In the genomic region with DNA sequence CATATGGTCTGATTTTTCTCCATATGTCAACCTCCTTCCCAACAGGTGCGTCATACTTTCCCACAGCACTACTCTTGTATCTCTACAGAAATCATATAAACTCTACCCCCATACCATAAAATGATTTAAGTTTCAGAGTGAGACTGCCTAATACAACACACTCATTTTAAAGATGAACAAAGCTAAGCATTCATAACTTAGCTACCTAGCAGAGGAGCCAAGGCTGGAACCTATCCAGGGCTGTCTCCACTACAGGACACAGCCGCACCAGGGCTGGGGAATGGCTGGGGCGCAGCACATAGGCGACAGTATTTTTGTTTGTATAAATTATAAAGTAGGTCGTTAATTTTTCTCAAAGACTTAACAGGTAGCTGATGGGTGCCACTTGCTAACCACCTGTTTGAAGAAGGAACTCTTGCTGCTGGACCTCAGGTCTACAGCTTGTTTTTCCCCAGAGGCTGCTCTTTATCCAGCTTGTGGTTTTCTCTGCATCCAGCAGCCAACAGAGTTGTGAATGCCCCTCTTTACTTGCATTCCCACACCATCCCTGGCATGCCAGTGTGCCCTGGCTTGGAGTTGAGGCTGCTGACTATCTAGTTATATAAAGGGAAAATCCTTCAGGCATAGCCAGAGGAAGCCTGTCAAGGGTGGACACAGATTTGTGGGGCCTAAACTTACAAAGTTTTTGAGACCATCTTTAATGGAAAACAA, we compare ENCODE assay signal across 24 cellular contexts.
DNase-seq lines count a peak whose midpoint lies in the region; TF ChIP-seq lines count a peak whose summit lies in the region.
"Had no signal": no experiment of that assay in that cellular context is flagged by ENCODE, and none has a peak within 500 bp of the region (broad histone marks: within the 10 kb centered on the region; RNA-seq: fewer than 3 reads in every experiment).

No MANE protein-coding gene starts in this region.

- H3K27ac ChIP-seq in HEK293 (ENCODE audit: extremely low read depth, low read depth, low read length) (no peak overlapping the region; the same call in 1 of the 2 replicates), sigmoid colon (peak overlapping the region in 3 of 4 donors; percentile 24 to 57 (median 54))
- H3K27ac ChIP-seq: BLaER1 treated with 17β-estradiol and CSF1 and Interleukin-3, amounts not matched to agents 10 nM and 100 nM; coronary artery; epithelial cell of prostate; psoas muscle had no signal

- no peaks in the 10 kb centered on the region for H3K27me3 ChIP-seq in sigmoid colon

- H3K4me1 ChIP-seq in HEK293 (ENCODE audit: control insufficient read depth, insufficient read depth, low read length) (peaks cover 23% of the 10 kb centered on the region), sigmoid colon (peaks cover 0 to 34% (median 22%) of the 10 kb centered on the region in 4 donors)

- TF ChIP-seq POLR2A in sigmoid colon (IDR thresholded peaks at IDR 0.05), result no peak

- H3K9me3 ChIP-seq in HEK293 (ENCODE audit: control insufficient read depth, insufficient read depth, low read depth, low read length) (no peaks in the 10 kb centered on the region), sigmoid colon (no peaks in the 10 kb centered on the region)
- H3K9me3 ChIP-seq: psoas muscle had no signal

- DNase-seq in RPMI7951 (ENCODE audit: low read depth) (peak; percentile 32), foreskin melanocyte (peak; percentile 65), sigmoid colon (peak; percentile 82), HEK293T (ENCODE audit: extremely low spot score) (no peak), NCI-H345 treated with DMSO at 0.1 percent for 48 hours (lab: John Stamatoyannopoulos, UW; ENCODE audit: unreplicated experiment) (no peak), activated gamma-delta T cell (lab: John Stamatoyannopoulos, UW) (no peak)
- DNase-seq: activated CD4-positive, CD25-positive, alpha-beta regulatory T cell; activated effector memory CD4-positive, alpha-beta T cell treated with anti-CD3 and anti-CD28 coated beads, Interleukin-2, amount 50 U/mL, for 16 hours; activated naive CD8-positive, alpha-beta T cell treated with anti-CD3 and anti-CD28 coated beads for 36 hours; activated T-cell treated with anti-CD3 and anti-CD28 coated beads, Interleukin-2, amount 50 U/mL, for 24 hours; DMS53; effector memory CD4-positive, alpha-beta T cell; IMR-90; naive B cell; NCI-H1092; NCI-H187 treated with DMSO at 0.1 percent for 48 hours; psoas muscle; stimulated activated CD4-positive, alpha-beta T cell treated with anti-CD3 and anti-CD28 coated beads, Interleukin-15, amount 100 ng/mL, for 24 hours; stimulated activated CD4-positive, alpha-beta T cell treated with anti-CD3 and anti-CD28 coated beads, Interleukin-4, amount 100 ng/mL, for 4 hours; T-helper 1 cell had no signal

- POLR2A ChIA-PET in HEK293 (lab: Yijun Ruan, JAX), result interaction anchor here (0.5 to 1.7 kb wide), 2 partner anchors 10 to 211 kb away, joined by 3 to 8 read pairs; partner anchors contain the start of gene SRSF7
- POLR2A ChIA-PET in HEK293T (lab: Yijun Ruan, JAX), result interaction anchor here (1.7 kb wide), 1 partner anchor 211 kb away, joined by 7 read pairs; the partner anchor contains the start of gene SRSF7

- no peak overlapping the region for H3K4me3 ChIP-seq in HEK293 (ENCODE audit: low read depth, low read length)
- H3K4me3 ChIP-seq in sigmoid colon, result no peak overlapping the region
- H3K4me3 ChIP-seq: BLaER1 treated with 17β-estradiol and CSF1 and Interleukin-3, amounts not matched to agents 10 nM and 100 nM; coronary artery; psoas muscle had no signal

- intact Hi-C loops in sigmoid colon (cut with DNase I), result no loop called here

- 17 to 61% methylated on average over 5 of the region's 5 CpGs for WGBS in sigmoid colon, 2 donors

- H3K36me3 ChIP-seq in HEK293 (ENCODE audit: control insufficient read depth in 2 of 2, insufficient read depth in 1 of 2, low read length in 2 of 2) (no peaks in the 10 kb centered on the region), sigmoid colon (no peaks in the 10 kb centered on the region)
- H3K36me3 ChIP-seq: BLaER1 treated with 17β-estradiol and CSF1 and Interleukin-3, amounts not matched to agents 10 nM and 100 nM had no signal

- TF ChIP-seq EP300 in sigmoid colon (IDR thresholded peaks at IDR 0.05), result no peak

- TF ChIP-seq CTCF in HEK293 (tag by site-specific recombination; IDR thresholded peaks at IDR 0.05), result no peak
- no peak for TF ChIP-seq CTCF in sigmoid colon (IDR thresholded peaks at IDR 0.05)

- CTCF ChIA-PET in HEK293 (lab: Yijun Ruan, JAX), result interaction anchor here (0.7 to 1.1 kb wide), 3 partner anchors 33 to 225 kb away, joined by 3 to 4 read pairs (median 3); no protein-coding TSS in a partner anchor
- CTCF ChIA-PET in HEK293T (lab: Yijun Ruan, JAX), result interaction anchor here (1.3 kb wide), 1 partner anchor 63 kb away, joined by 3 read pairs; the partner anchor contains the start of gene HNRNPLL

TF ChIP-seq in HEK293, 187 proteins besides CTCF, POLR2A, EP300 and RAD21:
- TF ChIP-seq SCRT2 (tag by site-specific recombination; IDR thresholded peaks at IDR 0.05) (peak; percentile 73), ZNF335 (tag by site-specific recombination; conservative IDR thresholded peaks at IDR 0.05) (peak; percentile 20; the same call in 1 of the 2 replicates), ZNF549 (tag by site-specific recombination; IDR thresholded peaks at IDR 0.05) (no peak)

TF ChIP-seq in HEK293T, 16 proteins besides CTCF, POLR2A, EP300 and RAD21:
- TF ChIP-seq TARDBP (IDR thresholded peaks at IDR 0.05) (no peak), LEF1 (IDR thresholded peaks at IDR 0.05; ENCODE audit: borderline replicate concordance) (no peak), FOXA1 (IDR thresholded peaks at IDR 0.05) (no peak), FOXK2 (IDR thresholded peaks at IDR 0.05) (no peak), ARNT (IDR thresholded peaks at IDR 0.05) (no peak), FOXM1 (IDR thresholded peaks at IDR 0.05; ENCODE audit: borderline replicate concordance) (no peak), ELF4 (IDR thresholded peaks at IDR 0.05) (no peak), L3MBTL2 (conservative IDR thresholded peaks at IDR 0.05) (no peak), BHLHE40 (IDR thresholded peaks at IDR 0.05; ENCODE audit: borderline replicate concordance) (no peak), SP1 (IDR thresholded peaks at IDR 0.05) (no peak), ZNF384 (IDR thresholded peaks at IDR 0.05) (no peak), SUZ12 (IDR thresholded peaks at IDR 0.05) (no peak), HDGF (IDR thresholded peaks at IDR 0.05; ENCODE audit: borderline replicate concordance) (no peak), CTBP1 (IDR thresholded peaks at IDR 0.05; ENCODE audit: borderline replicate concordance) (no peak), NFRKB (IDR thresholded peaks at IDR 0.05) (no peak)
- TF ChIP-seq, protein P1, sequence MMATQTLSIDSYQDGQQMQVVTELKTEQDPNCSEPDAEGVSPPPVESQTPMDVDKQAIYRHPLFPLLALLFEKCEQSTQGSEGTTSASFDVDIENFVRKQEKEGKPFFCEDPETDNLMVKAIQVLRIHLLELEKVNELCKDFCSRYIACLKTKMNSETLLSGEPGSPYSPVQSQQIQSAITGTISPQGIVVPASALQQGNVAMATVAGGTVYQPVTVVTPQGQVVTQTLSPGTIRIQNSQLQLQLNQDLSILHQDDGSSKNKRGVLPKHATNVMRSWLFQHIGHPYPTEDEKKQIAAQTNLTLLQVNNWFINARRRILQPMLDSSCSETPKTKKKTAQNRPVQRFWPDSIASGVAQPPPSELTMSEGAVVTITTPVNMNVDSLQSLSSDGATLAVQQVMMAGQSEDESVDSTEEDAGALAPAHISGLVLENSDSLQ (IDR thresholded peaks at IDR 0.05), result no peak

Comparison
In these comparisons a context has a peak if more than half of its experiments do, and no peak if none do; other contexts are left out.
1. DNase-seq: peak in RPMI7951 (single experiment), foreskin melanocyte (single experiment) and sigmoid colon (single experiment); none in HEK293T (single experiment), NCI-H345 treated with DMSO at 0.1 percent for 48 hours (single experiment) and activated gamma-delta T cell (single experiment).